15 cellular contexts compared by ENCODE assay signal in the genomic region with DNA sequence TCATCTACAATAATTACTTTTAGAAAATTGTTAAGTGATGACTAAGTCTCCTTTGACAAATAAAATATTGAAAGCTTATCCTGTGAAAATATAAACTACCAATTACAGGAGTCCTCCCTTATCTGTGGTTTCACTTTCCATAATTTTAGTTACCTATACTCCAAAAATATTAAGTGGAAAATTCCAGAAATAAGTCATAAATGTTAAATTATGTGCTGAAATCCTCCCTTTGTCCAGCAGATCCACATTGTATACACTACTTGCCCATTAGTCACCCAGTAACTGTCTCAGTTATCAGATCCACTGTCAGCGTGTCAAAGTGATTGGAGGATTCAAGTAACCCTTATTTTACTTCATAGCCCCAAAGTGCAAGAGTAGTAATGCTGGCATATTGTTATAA.
A peak's percentile ranks its signal among the peaks of the same experiment; 100 is the strongest.
DNase-seq lines count a peak whose midpoint lies in the region; ATAC-seq and TF ChIP-seq lines count a peak whose summit lies in the region.
"Had no signal": no experiment of that assay in that cellular context is flagged by ENCODE, and none has a peak within 500 bp of the region (broad histone marks: within the 10 kb centered on the region; RNA-seq: fewer than 3 reads in every experiment).

No MANE protein-coding gene starts in this region.

- H3F3A ChIP-seq in SK-N-SH (replicated peaks; ENCODE audit: insufficient read depth): peaks cover 31% of the 10 kb centered on the region

- no peaks in the 10 kb centered on the region for H3K36me3 ChIP-seq in SK-N-SH (replicated peaks in 1 of 2; ENCODE audit: control insufficient read depth in 1 of 2, insufficient read depth in 2 of 2, low read length in 1 of 2)
- H3K36me3 ChIP-seq: prostate gland had no signal

- H3K27me3 Mint-ChIP-seq in activated CD4-positive, alpha-beta T cell treated with anti-CD3 and anti-CD28 coated beads, Interleukin-2, amount 10 ng/mL, durations not matched to agents 24 days and 14 days: peaks cover 16% of the 10 kb centered on the region
- no peaks in the 10 kb centered on the region for H3K27me3 Mint-ChIP-seq in stimulated activated naive CD8-positive, alpha-beta T cell treated with anti-CD3 and anti-CD28 coated beads, Interleukin-15, amount 100 ng/mL, for 72 hours
- H3K27me3 Mint-ChIP-seq: CD4-positive, CD25-positive, alpha-beta regulatory T cell; central memory CD8-positive, alpha-beta T cell had no signal

- peak overlapping the region in 1 of 2 experiments; percentile 10; a peak in 2 of 4 replicates for H3K4me3 ChIP-seq in SK-N-SH (ENCODE audit: low read depth in 2 of 2, low read length in 1 of 2)
- H3K4me3 ChIP-seq in fibroblast of pulmonary artery (replicated peaks; ENCODE audit: low read depth, low read length): no peak overlapping the region
- H3K4me3 ChIP-seq in skeletal muscle cell (ENCODE audit: low read depth, low read length): no peak overlapping the region
- H3K4me3 ChIP-seq: hepatocyte, prostate gland had no signal

- intact Hi-C loops in activated CD4-positive, alpha-beta T cell treated with anti-CD3 and anti-CD28 coated beads, Interleukin-2, amount 10 ng/mL, durations not matched to agents 24 days and 14 days (cut with micrococcal nuclease): loop anchor here (1.0 kb wide), 1 partner anchor 566 kb away; no protein-coding TSS in a partner anchor

- WGBS in SK-N-SH (ENCODE audit: low lambda C conversion rate): 18% methylated on average over 1 of the region's 1 CpG

- H3K27ac Mint-ChIP-seq in activated CD4-positive, alpha-beta T cell treated with anti-CD3 and anti-CD28 coated beads, Interleukin-2, amount 10 ng/mL, durations not matched to agents 24 days and 14 days: no peak overlapping the region
- H3K27ac Mint-ChIP-seq in stimulated activated naive CD8-positive, alpha-beta T cell treated with anti-CD3 and anti-CD28 coated beads, Interleukin-15, amount 100 ng/mL, for 72 hours: no peak overlapping the region
- H3K27ac Mint-ChIP-seq: activated naive CD4-positive, alpha-beta T cell treated with anti-CD3 and anti-CD28 coated beads for 36 hours; CD4-positive, CD25-positive, alpha-beta regulatory T cell had no signal

- peak overlapping the region; percentile 44; the same call in 1 of the 2 replicates for H3K9ac ChIP-seq in SK-N-SH

- peak overlapping the region; percentile 43 for H3K4me2 ChIP-seq in SK-N-SH
- H3K4me2 ChIP-seq: hepatocyte had no signal

- H3K27me3 ChIP-seq in SK-N-SH (ENCODE audit: insufficient read depth): no peaks in the 10 kb centered on the region
- H3K27me3 ChIP-seq: hepatocyte had no signal

- peak; percentile 50 for DNase-seq in HCEC 1CT
- no peak for DNase-seq in SK-N-SH
- DNase-seq in fibroblast of pulmonary artery (ENCODE audit: low read depth): peak; percentile 45
- peak; percentile 13 for DNase-seq in skeletal muscle cell (ENCODE audit: low read depth)
- no peak for DNase-seq in activated CD4-positive, alpha-beta T cell treated with anti-CD3 and anti-CD28 coated beads, Interleukin-2, amount 10 ng/mL, durations not matched to agents 24 days and 14 days
- DNase-seq in stimulated activated naive CD8-positive, alpha-beta T cell treated with anti-CD3 and anti-CD28 coated beads, Interleukin-15, amount 100 ng/mL, for 72 hours: no peak
- DNase-seq in NCI-H187 treated with DMSO at 0.1 percent for 48 hours (lab: John Stamatoyannopoulos, UW): no peak
- DNase-seq in NCI-H1092 treated with DMSO at 0.1 percent for 48 hours (lab: John Stamatoyannopoulos, UW): no peak
- DNase-seq: activated CD4-positive, alpha-beta T cell treated with anti-CD3 and anti-CD28 coated beads for 4 hours; activated naive CD4-positive, alpha-beta T cell treated with anti-CD3 and anti-CD28 coated beads for 36 hours; NCI-H774 had no signal

- peak; percentile 47 to 71; a peak in 3 of 4 replicates for TF ChIP-seq EP300 in SK-N-SH (IDR thresholded peaks at IDR 0.05; ENCODE audit: borderline replicate concordance in 1 of 2, low read depth in 1 of 2, low read length in 1 of 2)

- H3K4me1 ChIP-seq in SK-N-SH (ENCODE audit: control insufficient read depth in 1 of 2, insufficient read depth in 2 of 2, low read depth in 1 of 2, low read length in 1 of 2): peaks cover 10 to 41% of the 10 kb centered on the region in 2 experiments; a peak in 3 of 4 replicates
- H3K4me1 ChIP-seq: prostate gland had no signal

- H3K36me3 Mint-ChIP-seq in activated CD4-positive, alpha-beta T cell treated with anti-CD3 and anti-CD28 coated beads, Interleukin-2, amount 10 ng/mL, durations not matched to agents 24 days and 14 days (ENCODE audit: low read depth): no peaks in the 10 kb centered on the region

- peak overlapping the region in 1 of 2 experiments; percentile 84; a peak in 3 of 4 replicates for H3K27ac ChIP-seq in SK-N-SH (ENCODE audit: low read depth in 2 of 2, low read length in 1 of 2)
- H3K27ac ChIP-seq: hepatocyte, prostate gland had no signal

- H3K79me2 ChIP-seq in SK-N-SH (ENCODE audit: insufficient read depth): peaks cover 73% of the 10 kb centered on the region

- H3K9me3 Mint-ChIP-seq in activated CD4-positive, alpha-beta T cell treated with anti-CD3 and anti-CD28 coated beads, Interleukin-2, amount 10 ng/mL, durations not matched to agents 24 days and 14 days: no peaks in the 10 kb centered on the region
- no peaks in the 10 kb centered on the region for H3K9me3 Mint-ChIP-seq in stimulated activated naive CD8-positive, alpha-beta T cell treated with anti-CD3 and anti-CD28 coated beads, Interleukin-15, amount 100 ng/mL, for 72 hours
- H3K9me3 Mint-ChIP-seq: activated naive CD4-positive, alpha-beta T cell treated with anti-CD3 and anti-CD28 coated beads for 36 hours; CD4-positive, CD25-positive, alpha-beta regulatory T cell; central memory CD8-positive, alpha-beta T cell had no signal

- ATAC-seq in stimulated activated naive CD8-positive, alpha-beta T cell treated with anti-CD3 and anti-CD28 coated beads, Interleukin-15, amount 100 ng/mL, for 72 hours: no peak

- H4K20me1 ChIP-seq in SK-N-SH (ENCODE audit: insufficient read depth): peaks cover 6% of the 10 kb centered on the region; the same call in 1 of the 2 replicates

- no peak overlapping the region for H3K4me3 Mint-ChIP-seq in activated CD4-positive, alpha-beta T cell treated with anti-CD3 and anti-CD28 coated beads, Interleukin-2, amount 10 ng/mL, durations not matched to agents 24 days and 14 days
- H3K4me3 Mint-ChIP-seq in stimulated activated naive CD8-positive, alpha-beta T cell treated with anti-CD3 and anti-CD28 coated beads, Interleukin-15, amount 100 ng/mL, for 72 hours: no peak overlapping the region
- H3K4me3 Mint-ChIP-seq: activated naive CD4-positive, alpha-beta T cell treated with anti-CD3 and anti-CD28 coated beads for 36 hours; CD4-positive, CD25-positive, alpha-beta regulatory T cell; central memory CD8-positive, alpha-beta T cell had no signal

- no peak overlapping the region for H2AFZ ChIP-seq in SK-N-SH (ENCODE audit: low read depth)
- H2AFZ ChIP-seq: hepatocyte had no signal

- no peaks in the 10 kb centered on the region for H3K9me3 ChIP-seq in SK-N-SH
- H3K9me3 ChIP-seq: prostate gland had no signal

- no peak for TF ChIP-seq RAD21 in SK-N-SH (IDR thresholded peaks at IDR 0.05; ENCODE audit: low read length)

- H3K4me1 Mint-ChIP-seq in activated CD4-positive, alpha-beta T cell treated with anti-CD3 and anti-CD28 coated beads, Interleukin-2, amount 10 ng/mL, durations not matched to agents 24 days and 14 days: no peaks in the 10 kb centered on the region
- no peaks in the 10 kb centered on the region for H3K4me1 Mint-ChIP-seq in stimulated activated naive CD8-positive, alpha-beta T cell treated with anti-CD3 and anti-CD28 coated beads, Interleukin-15, amount 100 ng/mL, for 72 hours

- H3K9me2 ChIP-seq in SK-N-SH: no peaks in the 10 kb centered on the region

- TF ChIP-seq CTCF in SK-N-SH (IDR thresholded peaks at IDR 0.05): no peak
- TF ChIP-seq CTCF in fibroblast of pulmonary artery (IDR thresholded peaks at IDR 0.05; ENCODE audit: low read length, missing control alignments): no peak

- CTCF ChIA-PET in SK-N-SH (lab: Yijun Ruan, JAX): interaction anchor here (0.7 to 6.5 kb wide), 14 partner anchors 12 to 580 kb away, joined by 3 to 47 read pairs (median 6); no protein-coding TSS in a partner anchor

- POLR2A ChIA-PET in SK-N-SH (lab: Yijun Ruan, JAX): no interaction called here

TF ChIP-seq in SK-N-SH, 30 proteins besides CTCF, POLR2A, EP300 and RAD21:
- TF ChIP-seq TEAD4 (IDR thresholded peaks at IDR 0.05; ENCODE audit: borderline replicate concordance, insufficient read depth): 0 out of 2 replicates have a peak, but pooled peaks have one; percentile 62
- peak; percentile 55; the same call in 1 of the 2 replicates for TF ChIP-seq FOSL2 (IDR thresholded peaks at IDR 0.05; ENCODE audit: borderline replicate concordance, low read depth)
- TF ChIP-seq, protein P1, sequence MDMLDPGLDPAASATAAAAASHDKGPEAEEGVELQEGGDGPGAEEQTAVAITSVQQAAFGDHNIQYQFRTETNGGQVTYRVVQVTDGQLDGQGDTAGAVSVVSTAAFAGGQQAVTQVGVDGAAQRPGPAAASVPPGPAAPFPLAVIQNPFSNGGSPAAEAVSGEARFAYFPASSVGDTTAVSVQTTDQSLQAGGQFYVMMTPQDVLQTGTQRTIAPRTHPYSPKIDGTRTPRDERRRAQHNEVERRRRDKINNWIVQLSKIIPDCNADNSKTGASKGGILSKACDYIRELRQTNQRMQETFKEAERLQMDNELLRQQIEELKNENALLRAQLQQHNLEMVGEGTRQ (IDR thresholded peaks at IDR 0.05; ENCODE audit: borderline replicate concordance, low read depth, low read length): no peak
- TF ChIP-seq JUND (IDR thresholded peaks at IDR 0.05): peak; percentile 83
- peak; percentile 27; the same call in 1 of the 2 replicates for TF ChIP-seq NFIC (IDR thresholded peaks at IDR 0.05; ENCODE audit: borderline replicate concordance)
- peak; percentile 77 for TF ChIP-seq TCF12 (IDR thresholded peaks at IDR 0.05)
- TF ChIP-seq, protein P2, sequence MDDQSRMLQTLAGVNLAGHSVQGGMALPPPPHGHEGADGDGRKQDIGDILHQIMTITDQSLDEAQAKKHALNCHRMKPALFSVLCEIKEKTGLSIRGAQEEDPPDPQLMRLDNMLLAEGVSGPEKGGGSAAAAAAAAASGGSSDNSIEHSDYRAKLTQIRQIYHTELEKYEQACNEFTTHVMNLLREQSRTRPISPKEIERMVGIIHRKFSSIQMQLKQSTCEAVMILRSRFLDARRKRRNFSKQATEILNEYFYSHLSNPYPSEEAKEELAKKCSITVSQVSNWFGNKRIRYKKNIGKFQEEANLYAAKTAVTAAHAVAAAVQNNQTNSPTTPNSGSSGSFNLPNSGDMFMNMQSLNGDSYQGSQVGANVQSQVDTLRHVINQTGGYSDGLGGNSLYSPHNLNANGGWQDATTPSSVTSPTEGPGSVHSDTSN (IDR thresholded peaks at IDR 0.05): peak; percentile 96
- no peak for TF ChIP-seq EZH2phosphoT487 (IDR thresholded peaks at IDR 0.05; ENCODE audit: borderline replicate concordance, low read depth)
- peak; percentile 39; the same call in 1 of the 2 replicates for TF ChIP-seq POLR2AphosphoS5 (IDR thresholded peaks at IDR 0.05; ENCODE audit: low read depth, low read length)
TF ChIP-seq in SK-N-SH: peak in this region for 7.

Comparison
In these comparisons a context has a peak if more than half of its experiments do, and no peak if none do; other contexts are left out.
1. DNase-seq: peak in HCEC 1CT (single experiment), fibroblast of pulmonary artery (single experiment) and skeletal muscle cell (single experiment); none in SK-N-SH (single experiment), activated CD4-positive, alpha-beta T cell treated with anti-CD3 and anti-CD28 coated beads, Interleukin-2, amount 10 ng/mL, durations not matched to agents 24 days and 14 days (single experiment), stimulated activated naive CD8-positive, alpha-beta T cell treated with anti-CD3 and anti-CD28 coated beads, Interleukin-15, amount 100 ng/mL, for 72 hours (0 of 2), NCI-H187 treated with DMSO at 0.1 percent for 48 hours (single experiment) and NCI-H1092 treated with DMSO at 0.1 percent for 48 hours (single experiment).